ENCODE assay signal across 8 cellular contexts in the genomic region with DNA sequence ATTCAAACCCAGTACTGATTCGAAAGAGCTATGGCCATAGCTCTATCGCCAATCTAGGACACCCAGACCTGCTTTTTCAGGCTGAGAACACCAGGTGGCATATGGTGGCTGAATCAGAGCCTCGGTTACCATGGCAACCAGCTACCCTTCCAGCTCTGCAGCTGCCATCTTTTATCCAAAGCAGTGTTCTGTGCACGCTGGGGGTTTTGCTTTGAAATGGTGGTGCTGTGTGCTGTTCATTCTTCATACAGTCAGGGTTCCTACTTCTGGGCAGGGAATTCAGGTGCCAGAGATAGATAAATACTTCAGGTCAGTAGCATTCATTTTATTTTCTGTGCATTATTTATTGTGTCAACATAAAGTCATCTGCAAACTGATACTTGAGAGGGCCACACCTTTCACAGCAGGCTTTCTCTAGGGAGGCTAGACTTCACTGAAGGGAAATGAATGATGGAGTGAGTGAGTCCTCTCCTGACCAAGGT.
DNase-seq lines count a peak whose midpoint lies in the region; ATAC-seq lines count a peak whose summit lies in the region.

No MANE protein-coding gene starts in this region.

- intact Hi-C loops in CD4-positive, alpha-beta memory T cell (cut with micrococcal nuclease) = loop anchor here (1.0 kb wide), 1 partner anchor 577 kb away; no protein-coding TSS in a partner anchor
- intact Hi-C loops in left colon (cut with DNase I, micrococcal nuclease) = loop anchor here in 1 of 2 donors (10.0 kb wide), 1 partner anchor 573 kb away; no protein-coding TSS in a partner anchor

- ATAC-seq in GM19395 (IDR thresholded peaks at IDR 0.05; ENCODE audit: unreplicated experiment) (peak; percentile 100), HG03442 (IDR thresholded peaks at IDR 0.05; ENCODE audit: unreplicated experiment) (peak; percentile 100), left colon (peak; percentile 97)
- peak; percentile 92 for ATAC-seq in central memory CD8-positive, alpha-beta T cell (replicated peaks; ENCODE audit: extremely low read depth, poor library complexity, severe bottlenecking)

- no peaks in the 10 kb centered on the region for H3K36me3 ChIP-seq in CD4-positive, alpha-beta memory T cell (ENCODE audit: insufficient read depth, low read length)

- H3K4me1 Mint-ChIP-seq in CD4-positive, alpha-beta memory T cell = no peaks in the 10 kb centered on the region
- H3K4me1 Mint-ChIP-seq in central memory CD8-positive, alpha-beta T cell = no peaks in the 10 kb centered on the region

- H3K4me1 ChIP-seq in CD4-positive, alpha-beta memory T cell (ENCODE audit: insufficient read depth, low read length) = no peaks in the 10 kb centered on the region

- H3K36me3 Mint-ChIP-seq in CD4-positive, alpha-beta memory T cell = peaks cover 2 to 9% of the 10 kb centered on the region in 2 donors
- H3K36me3 Mint-ChIP-seq in central memory CD8-positive, alpha-beta T cell (ENCODE audit: insufficient read depth) = no peaks in the 10 kb centered on the region

- H3K27me3 ChIP-seq in CD4-positive, alpha-beta memory T cell (ENCODE audit: insufficient read depth, low read length) = no peaks in the 10 kb centered on the region

- H3K27ac Mint-ChIP-seq in CD4-positive, alpha-beta memory T cell = no peak overlapping the region
- H3K27ac Mint-ChIP-seq in central memory CD8-positive, alpha-beta T cell (ENCODE audit: low read depth) = no peak overlapping the region

- no peak overlapping the region for H3K4me3 ChIP-seq in CD4-positive, alpha-beta memory T cell (ENCODE audit: low read length in 2 of 2)

- no peak overlapping the region for H3K27ac ChIP-seq in CD4-positive, alpha-beta memory T cell (ENCODE audit: low read depth, low read length)

- peaks cover 5 to 26% (median 16%) of the 10 kb centered on the region in 8 donors for H3K9me3 Mint-ChIP-seq in CD4-positive, alpha-beta memory T cell
- H3K9me3 Mint-ChIP-seq in central memory CD8-positive, alpha-beta T cell = peaks cover 13% of the 10 kb centered on the region

- peaks cover 2 to 4% of the 10 kb centered on the region in 2 donors for H3K27me3 Mint-ChIP-seq in CD4-positive, alpha-beta memory T cell
- H3K27me3 Mint-ChIP-seq in central memory CD8-positive, alpha-beta T cell = peaks cover 3% of the 10 kb centered on the region

- POLR2A ChIA-PET in CD4-positive, alpha-beta memory T cell (lab: Charles Lee; ENCODE audit: partially characterized antibody) = interaction anchor here (1.5 kb wide), 1 partner anchor 577 kb away, joined by 13 read pairs; no protein-coding TSS in a partner anchor

- DNase-seq in CD4-positive, alpha-beta memory T cell = peak; percentile 71 to 82 (median 81)
- peak; percentile 97 for DNase-seq in NCI-H345 treated with DMSO at 0.1 percent for 48 hours (lab: John Stamatoyannopoulos, UW; ENCODE audit: unreplicated experiment)
- DNase-seq in activated CD4-positive, CD25-positive, alpha-beta regulatory T cell (lab: John Stamatoyannopoulos, UW) = peak; percentile 14 to 32 (median 26)
- peak; percentile 37 to 68 for DNase-seq in central memory CD8-positive, alpha-beta T cell (ENCODE audit: low spot score in 2 of 2)
- peak; percentile 82 to 83 for DNase-seq in left colon
- peak; percentile 42 to 64 for DNase-seq in stimulated activated CD4-positive, alpha-beta T cell treated with anti-CD3 and anti-CD28 coated beads, Interleukin-4, amount 100 ng/mL, for 48 hours (ENCODE audit: low read depth in 2 of 2)

- H3K9me3 ChIP-seq in CD4-positive, alpha-beta memory T cell (ENCODE audit: control insufficient read depth in 1 of 2, low read length in 2 of 2) = no peaks in the 10 kb centered on the region

- no peak overlapping the region for H3K4me3 Mint-ChIP-seq in CD4-positive, alpha-beta memory T cell
- no peak overlapping the region for H3K4me3 Mint-ChIP-seq in central memory CD8-positive, alpha-beta T cell

- CTCF ChIA-PET in CD4-positive, alpha-beta memory T cell (lab: Charles Lee; ENCODE audit: partially characterized antibody) = interaction anchor here (1.0 to 4.4 kb wide), 12 partner anchors 9 to 712 kb away, joined by 3 to 99 read pairs (median 4); no protein-coding TSS in a partner anchor

Comparison
In these comparisons a context has a peak if more than half of its experiments do, and no peak if none do; other contexts are left out.
1. DNase-seq: peak in every context shown above with its lines; median percentile 97 in NCI-H345 treated with DMSO at 0.1 percent for 48 hours; 82 in left colon; 81 in CD4-positive, alpha-beta memory T cell; 53 in stimulated activated CD4-positive, alpha-beta T cell treated with anti-CD3 and anti-CD28 coated beads, Interleukin-4, amount 100 ng/mL, for 48 hours; 52 in central memory CD8-positive, alpha-beta T cell; 26 in activated CD4-positive, CD25-positive, alpha-beta regulatory T cell.